8 cellular contexts compared by ENCODE assay signal in genomic region chr6:11538049-11538798, GRCh38. TPM values are rescaled to one million over a fixed set of nuclear protein-coding genes. Genes with fewer than 3 reads are reported as not detected.
DNase-seq lines count a peak whose midpoint lies in the region; ATAC-seq and TF ChIP-seq lines count a peak whose summit lies in the region.

No MANE protein-coding gene starts in this region.

- H3K36me3 Mint-ChIP-seq in activated naive CD8-positive, alpha-beta T cell treated with anti-CD3 and anti-CD28 coated beads, Interleukin-2, amount 10 ng/mL, durations not matched to agents 7 days and 5 days: no peaks in the 10 kb centered on the region

- no peaks in the 10 kb centered on the region for H3K36me3 ChIP-seq in PC-9 (ENCODE audit: low read depth)
- no peaks in the 10 kb centered on the region for H3K36me3 ChIP-seq in heart right ventricle

- CTCF ChIA-PET in AG04449 (lab: Yijun Ruan, JAX) (interaction anchor here (1.2 to 1.6 kb wide), 2 partner anchors 38 to 43 kb away, joined by 3 to 7 read pairs; no protein-coding TSS in a partner anchor), PC-9 (lab: Charles Lee) (no interaction called here)

- intact Hi-C loops in PC-9 (cut with micrococcal nuclease; ENCODE audit: unreplicated experiment) (no loop called here), heart right ventricle (cut with DNase I) (no loop called here), posterior cingulate gyrus (cut with DNase I) (loop anchor here (5.0 kb wide), 1 partner anchor 841 kb away; no protein-coding TSS in a partner anchor)

- H3K27ac ChIP-seq in PC-9 (no peak overlapping the region), heart right ventricle (peak overlapping the region in 9 of 10 donors; percentile 57 to 95 (median 80))

- ATAC-seq in GM18511 (IDR thresholded peaks at IDR 0.05; ENCODE audit: unreplicated experiment): peak; percentile 25
- peak; percentile 16 for ATAC-seq in HG03066 (IDR thresholded peaks at IDR 0.05; ENCODE audit: low read depth, unreplicated experiment)
- no peak for ATAC-seq in activated naive CD8-positive, alpha-beta T cell treated with anti-CD3 and anti-CD28 coated beads, Interleukin-2, amount 10 ng/mL, durations not matched to agents 7 days and 5 days (ENCODE audit: low read depth)
- peak in 5 of 8 donors; percentile 1 to 11 (median 4) for ATAC-seq in heart right ventricle

- peak overlapping the region; percentile 77 for H3K4me3 Mint-ChIP-seq in activated naive CD8-positive, alpha-beta T cell treated with anti-CD3 and anti-CD28 coated beads, Interleukin-2, amount 10 ng/mL, durations not matched to agents 7 days and 5 days

- no peaks in the 10 kb centered on the region for H4K20me1 ChIP-seq in PC-9 (ENCODE audit: insufficient read depth)

- DNase-seq in AG04449 (ENCODE audit: low read depth, low spot score): no peak
- peak in 1 of 2 experiments; percentile 8 for DNase-seq in PC-9
- DNase-seq in activated naive CD8-positive, alpha-beta T cell treated with anti-CD3 and anti-CD28 coated beads, Interleukin-2, amount 10 ng/mL, durations not matched to agents 7 days and 5 days: peak; percentile 60
- peak; percentile 17 to 32 for DNase-seq in heart right ventricle
- DNase-seq in posterior cingulate gyrus: peak; percentile 14 to 90 (median 29)
- DNase-seq in UCSD-AML1 (lab: John Stamatoyannopoulos, UW; ENCODE audit: unreplicated experiment): no peak

- no peaks in the 10 kb centered on the region for H3K79me2 ChIP-seq in PC-9 (ENCODE audit: low read depth)

- H3K9me3 Mint-ChIP-seq in activated naive CD8-positive, alpha-beta T cell treated with anti-CD3 and anti-CD28 coated beads, Interleukin-2, amount 10 ng/mL, durations not matched to agents 7 days and 5 days: no peaks in the 10 kb centered on the region

- peak overlapping the region; percentile 83 for H2AFZ ChIP-seq in PC-9

- H3K9me2 ChIP-seq in PC-9 (ENCODE audit: insufficient read depth): no peaks in the 10 kb centered on the region

- WGBS in heart right ventricle, 2 donors: 0 to 1% methylated on average over 52 to 74 of the region's 74 CpGs

- H3K4me1 Mint-ChIP-seq in activated naive CD8-positive, alpha-beta T cell treated with anti-CD3 and anti-CD28 coated beads, Interleukin-2, amount 10 ng/mL, durations not matched to agents 7 days and 5 days: peaks cover 9% of the 10 kb centered on the region

- H3K9me3 ChIP-seq in PC-9 (ENCODE audit: insufficient read depth, low read depth) (no peaks in the 10 kb centered on the region), heart right ventricle (no peaks in the 10 kb centered on the region)

- BruUV-seq in PC-9 (replicated peaks; lab: Mats Ljungman, UMichigan): no TSS peak

- H3K27me3 Mint-ChIP-seq in activated naive CD8-positive, alpha-beta T cell treated with anti-CD3 and anti-CD28 coated beads, Interleukin-2, amount 10 ng/mL, durations not matched to agents 7 days and 5 days: peaks cover 38% of the 10 kb centered on the region

- TF ChIP-seq CTCF in AG04449 (IDR thresholded peaks at IDR 0.05; ENCODE audit: insufficient read depth, low read length, missing control alignments): no peak
- TF ChIP-seq CTCF in PC-9 (conservative IDR thresholded peaks at IDR 0.05): no peak
- TF ChIP-seq CTCF in heart right ventricle (IDR thresholded peaks at IDR 0.05): no peak

- peaks cover 9% of the 10 kb centered on the region; the same call in 1 of the 2 replicates for H3F3A ChIP-seq in PC-9 (ENCODE audit: insufficient read depth, low read depth)

- no peaks in the 10 kb centered on the region for H3K27me3 ChIP-seq in PC-9 (ENCODE audit: insufficient read depth, low read depth)
- H3K27me3 ChIP-seq in heart right ventricle: no peaks in the 10 kb centered on the region

- H3K4me3 ChIP-seq in AG04449 (ENCODE audit: low read depth, low read length): peak overlapping the region; percentile 63
- H3K4me3 ChIP-seq in PC-9: peak overlapping the region; percentile 60
- peak overlapping the region; percentile 58 to 93 (median 88) for H3K4me3 ChIP-seq in heart right ventricle

- peak overlapping the region; percentile 46 for H3K27ac Mint-ChIP-seq in activated naive CD8-positive, alpha-beta T cell treated with anti-CD3 and anti-CD28 coated beads, Interleukin-2, amount 10 ng/mL, durations not matched to agents 7 days and 5 days

- peaks cover 21% of the 10 kb centered on the region for H3K4me1 ChIP-seq in PC-9 (replicated peaks; ENCODE audit: insufficient read depth)
- peaks cover 0 to 49% (median 8%) of the 10 kb centered on the region in 9 donors for H3K4me1 ChIP-seq in heart right ventricle

- H3K4me2 ChIP-seq in PC-9: peak overlapping the region; percentile 71

- POLR2A ChIA-PET in AG04449 (lab: Yijun Ruan, JAX): no interaction called here
- POLR2A ChIA-PET in PC-9 (lab: Charles Lee; ENCODE audit: unreplicated experiment): interaction anchor here (0.7 kb wide), 1 partner anchor 657 kb away, joined by 4 read pairs; no protein-coding TSS in a partner anchor
- POLR2A ChIA-PET in activated naive CD8-positive, alpha-beta T cell treated with anti-CD3 and anti-CD28 coated beads, Interleukin-2, amount 10 ng/mL, durations not matched to agents 7 days and 5 days (lab: Charles Lee): no interaction called here

RNA-seq across cellular contexts. Expression of gene TMEM170B, which starts 0.7 kb away (rescaled TPM):
- 3.5 and 3.9 TPM in 2 replicates for total RNA-seq in PC-9 (2021)
- 1 to 10 TPM; 1.4 to 1.6 TPM for total RNA-seq in activated naive CD8-positive, alpha-beta T cell treated with anti-CD3 and anti-CD28 coated beads, Interleukin-2, amount 10 ng/mL, durations not matched to agents 7 days and 5 days
- 1 to 10 TPM; 3.3 to 5.3 (median 4.3) TPM for total RNA-seq in heart right ventricle
- polyA plus RNA-seq in heart right ventricle: 1 to 10 TPM; 1.3 TPM

Comparison
In these comparisons a context has a peak if more than half of its experiments do, and no peak if none do; other contexts are left out.
1. DNase-seq: peak in activated naive CD8-positive, alpha-beta T cell treated with anti-CD3 and anti-CD28 coated beads, Interleukin-2, amount 10 ng/mL, durations not matched to agents 7 days and 5 days (single experiment), heart right ventricle (2 of 2) and posterior cingulate gyrus (10 of 10); none in AG04449 (single experiment) and UCSD-AML1 (single experiment).
2. Peak in every context shown above with its lines, with median percentiles within 50 percentile points of each other: H3K4me3 ChIP-seq.